8 cellular contexts compared by ENCODE assay signal in genomic region chr9:120931278-120932085, GRCh38. TPM values are rescaled to one million over a fixed set of nuclear protein-coding genes. Genes with fewer than 3 reads are reported as not detected.
DNase-seq lines count a peak whose midpoint lies in the region; ATAC-seq and TF ChIP-seq lines count a peak whose summit lies in the region.

No MANE protein-coding gene starts in this region.

- H3K4me1 ChIP-seq in OCI-LY7 (ENCODE audit: insufficient read depth, low read length, poor library complexity, severe bottlenecking): peaks cover 99% of the 10 kb centered on the region
- H3K4me1 ChIP-seq in left lung: peaks cover 38 to 89% of the 10 kb centered on the region in 2 donors

- no peaks in the 10 kb centered on the region for H3K27me3 Mint-ChIP-seq in activated naive CD8-positive, alpha-beta T cell treated with anti-CD3 and anti-CD28 coated beads, Interleukin-2, amount 10 ng/mL, durations not matched to agents 7 days and 5 days

- H4K20me1 ChIP-seq in OCI-LY7 (ENCODE audit: insufficient read depth, low read length): no peaks in the 10 kb centered on the region

- H3K4me2 ChIP-seq in OCI-LY7 (ENCODE audit: low read length): peak overlapping the region; percentile 78

- H3K4me3 Mint-ChIP-seq in activated naive CD8-positive, alpha-beta T cell treated with anti-CD3 and anti-CD28 coated beads, Interleukin-2, amount 10 ng/mL, durations not matched to agents 7 days and 5 days: peak overlapping the region; percentile 85

- DNase-seq in stimulated activated CD4-positive, alpha-beta T cell treated with anti-CD3 and anti-CD28 coated beads, Interleukin-12 subunit alpha, Interleukin-12 subunit beta, amount 100 ng/mL, for 24 hours (ENCODE audit: low read depth in 2 of 2): peak; percentile 44 to 53
- DNase-seq in stimulated activated CD4-positive, alpha-beta T cell treated with anti-CD3 and anti-CD28 coated beads, Interleukin-2, amount 100 ng/mL, for 48 hours: no peak
- peak; percentile 80 for DNase-seq in OCI-LY7 (ENCODE audit: low spot score)
- DNase-seq in activated naive CD8-positive, alpha-beta T cell treated with anti-CD3 and anti-CD28 coated beads, Interleukin-2, amount 10 ng/mL, durations not matched to agents 7 days and 5 days: peak; percentile 53
- no peak for DNase-seq in left lung
- no peak for DNase-seq in NCI-H446 treated with DMSO at 0.1 percent for 48 hours (lab: John Stamatoyannopoulos, UW)

- BruUV-seq in OCI-LY7 (replicated peaks; lab: Mats Ljungman, UMichigan): TSS peak; percentile 87

- CTCF ChIA-PET in OCI-LY7 (lab: Charles Lee; ENCODE audit: unreplicated experiment): interaction anchor here (0.6 to 1.0 kb wide), 4 partner anchors 38 to 66 kb away, joined by 3 to 4 read pairs (median 4); no protein-coding TSS in a partner anchor

- H3K27me3 ChIP-seq in left lung: no peaks in the 10 kb centered on the region

- H3K9me3 Mint-ChIP-seq in activated naive CD8-positive, alpha-beta T cell treated with anti-CD3 and anti-CD28 coated beads, Interleukin-2, amount 10 ng/mL, durations not matched to agents 7 days and 5 days: no peaks in the 10 kb centered on the region

- intact Hi-C loops in OCI-LY7 (cut with micrococcal nuclease; ENCODE audit: unreplicated experiment) (loop anchor here (1.0 kb wide), 1 partner anchor 54 kb away; the partner anchor contains the start of gene PHF19), left lung (cut with DNase I) (no loop called here)

- TF ChIP-seq CTCF in OCI-LY7 (conservative IDR thresholded peaks at IDR 0.05; ENCODE audit: low read length) (no peak), left lung (IDR thresholded peaks at IDR 0.05) (no peak)

- H3K9me3 ChIP-seq in OCI-LY7 (ENCODE audit: low read length): no peaks in the 10 kb centered on the region
- no peaks in the 10 kb centered on the region for H3K9me3 ChIP-seq in left lung

- POLR2A ChIA-PET in OCI-LY7 (lab: Charles Lee): interaction anchor here (0.6 to 21.2 kb wide), 12 partner anchors 9 to 78 kb away, joined by 3 to 372 read pairs (median 5); partner anchors contain the start of gene PHF19
- POLR2A ChIA-PET in activated naive CD8-positive, alpha-beta T cell treated with anti-CD3 and anti-CD28 coated beads, Interleukin-2, amount 10 ng/mL, durations not matched to agents 7 days and 5 days (lab: Charles Lee): interaction anchor here (0.8 to 4.7 kb wide), 17 partner anchors 10 to 219 kb away, joined by 3 to 54 read pairs (median 6); partner anchors contain the start of genes FBXW2 and PHF19

- H3K4me3 ChIP-seq in OCI-LY7 (ENCODE audit: low read depth, low read length, poor library complexity, severe bottlenecking) (peak overlapping the region; percentile 26), left lung (no peak overlapping the region)

- H3K9me2 ChIP-seq in OCI-LY7 (ENCODE audit: insufficient read depth, low read length): no peaks in the 10 kb centered on the region

- peaks cover 13% of the 10 kb centered on the region; the same call in 1 of the 2 replicates for H3K79me2 ChIP-seq in OCI-LY7 (ENCODE audit: insufficient read depth, low read depth, low read length)

- peak overlapping the region; percentile 99 for H3K27ac Mint-ChIP-seq in activated naive CD8-positive, alpha-beta T cell treated with anti-CD3 and anti-CD28 coated beads, Interleukin-2, amount 10 ng/mL, durations not matched to agents 7 days and 5 days

- H3K36me3 ChIP-seq in OCI-LY7 (ENCODE audit: insufficient read depth, low read length): no peaks in the 10 kb centered on the region
- no peaks in the 10 kb centered on the region for H3K36me3 ChIP-seq in left lung

- ATAC-seq in HG02884 (IDR thresholded peaks at IDR 0.05; ENCODE audit: unreplicated experiment) (peak; percentile 48), left lung (peak; percentile 21)
- peak; percentile 49 for ATAC-seq in activated naive CD8-positive, alpha-beta T cell treated with anti-CD3 and anti-CD28 coated beads, Interleukin-2, amount 10 ng/mL, durations not matched to agents 7 days and 5 days (ENCODE audit: low read depth)

- H3K27ac ChIP-seq in OCI-LY7 (ENCODE audit: low read depth, low read length, poor library complexity, severe bottlenecking): peak overlapping the region; percentile 96
- H3K27ac ChIP-seq in left lung: peak overlapping the region; percentile 77 to 87
- peak overlapping the region; percentile 61 for H3K27ac ChIP-seq in temporal lobe (ENCODE audit: low read depth, low read length)

- H3K36me3 Mint-ChIP-seq in activated naive CD8-positive, alpha-beta T cell treated with anti-CD3 and anti-CD28 coated beads, Interleukin-2, amount 10 ng/mL, durations not matched to agents 7 days and 5 days: peaks cover 3% of the 10 kb centered on the region

- peak overlapping the region; percentile 2; the same call in 1 of the 2 replicates for H2AFZ ChIP-seq in OCI-LY7 (ENCODE audit: low read length)

- peaks cover 78% of the 10 kb centered on the region for H3K4me1 Mint-ChIP-seq in activated naive CD8-positive, alpha-beta T cell treated with anti-CD3 and anti-CD28 coated beads, Interleukin-2, amount 10 ng/mL, durations not matched to agents 7 days and 5 days

RNA-seq across cellular contexts. Expression of gene TRAF1, which starts 4.9 kb away (rescaled TPM):
- total RNA-seq in OCI-LY7 (2014; rRNA removed; shearing (Covaris generic)): 23.7 and 24.2 TPM in 2 replicates
- total RNA-seq in OCI-LY7 (2022) (40.3 and 50.5 TPM in 2 replicates), left lung (1 to 10 TPM; 4.4 to 6.8 TPM), temporal lobe (2.0 TPM)
- total RNA-seq in activated naive CD8-positive, alpha-beta T cell treated with anti-CD3 and anti-CD28 coated beads, Interleukin-2, amount 10 ng/mL, durations not matched to agents 7 days and 5 days: 100 to 1,000 TPM in 1 of 2 experiments, 10 to 100 TPM in 1; 97.1 to 102 TPM

RNA-seq across cellular contexts. Expression of gene PHF19, which starts 54.5 kb away (rescaled TPM):
- 102 and 108 TPM in 2 replicates for total RNA-seq in OCI-LY7 (2014; rRNA removed; shearing (Covaris generic))
- total RNA-seq in OCI-LY7 (2022) (211 and 214 TPM in 2 replicates), left lung (10 to 100 TPM; 37.0 to 40.2 TPM), temporal lobe (3.9 TPM)
- total RNA-seq in activated naive CD8-positive, alpha-beta T cell treated with anti-CD3 and anti-CD28 coated beads, Interleukin-2, amount 10 ng/mL, durations not matched to agents 7 days and 5 days: 100 to 1,000 TPM; 248 to 253 TPM

Comparison
In these comparisons a context has a peak if more than half of its experiments do, and no peak if none do; other contexts are left out.
1. DNase-seq: peak in stimulated activated CD4-positive, alpha-beta T cell treated with anti-CD3 and anti-CD28 coated beads, Interleukin-12 subunit alpha, Interleukin-12 subunit beta, amount 100 ng/mL, for 24 hours (2 of 2), OCI-LY7 (single experiment) and activated naive CD8-positive, alpha-beta T cell treated with anti-CD3 and anti-CD28 coated beads, Interleukin-2, amount 10 ng/mL, durations not matched to agents 7 days and 5 days (single experiment); none in stimulated activated CD4-positive, alpha-beta T cell treated with anti-CD3 and anti-CD28 coated beads, Interleukin-2, amount 100 ng/mL, for 48 hours (0 of 2), left lung (0 of 2) and NCI-H446 treated with DMSO at 0.1 percent for 48 hours (single experiment).
2. Peak in every context shown above with its lines, with median percentiles within 50 percentile points of each other: ATAC-seq and H3K27ac ChIP-seq.